Comparison of ENCODE assay signal across 8 cellular contexts in genomic region chr19:41785653-41786052, GRCh38. TPM values are rescaled to one million over a fixed set of nuclear protein-coding genes. Genes with fewer than 3 reads are reported as not detected.
DNase-seq lines count a peak whose midpoint lies in the region; ATAC-seq and TF ChIP-seq lines count a peak whose summit lies in the region.

No MANE protein-coding gene starts in this region.

- no peaks in the 10 kb centered on the region for H4K20me1 ChIP-seq in HCT116 (ENCODE audit: insufficient read depth)

- ATAC-seq in HCT116 (peak; percentile 98), HG02610 (IDR thresholded peaks at IDR 0.05; ENCODE audit: unreplicated experiment) (no peak)

- H3K36me3 ChIP-seq in HCT116 (ENCODE audit: control insufficient read depth in 1 of 2, insufficient read depth in 2 of 2, low read length in 2 of 2) (no peaks in the 10 kb centered on the region), liver (ENCODE audit: control insufficient read depth in 4 of 4, insufficient read depth in 3 of 4, low read depth in 1 of 4, low read length in 3 of 4) (no peaks in the 10 kb centered on the region)

- WGBS in liver: under 1% methylated on average over 10 of the region's 10 CpGs

- no peak overlapping the region for H3K9ac ChIP-seq in HCT116 (ENCODE audit: low read length)
- H3K9ac ChIP-seq in liver (ENCODE audit: low read depth in 1 of 2, low read length in 2 of 2): no peak overlapping the region

- intact Hi-C loops in HCT116 (cut with micrococcal nuclease): loop anchor here (1.0 to 5.0 kb wide), 2 partner anchors 32 to 78 kb away; partner anchors contain the start of gene CEACAM5

- TF ChIP-seq RAD21 in HCT116 (IDR thresholded peaks at IDR 0.05; ENCODE audit: low read depth) (peak; percentile 92), liver (IDR thresholded peaks at IDR 0.05) (peak; percentile 70 to 79)

- DNase-seq in Ammon's horn (ENCODE audit: low spot score) (peak; percentile 67), HCT116 (ENCODE audit: low read depth, low spot score) (peak; percentile 80), NCI-H226 (peak; percentile 31), choroid plexus epithelial cell (ENCODE audit: low read depth) (peak; percentile 84)
- DNase-seq in activated CD4-positive, CD25-positive, alpha-beta regulatory T cell treated with anti-CD3 and anti-CD28 coated beads, Interleukin-2, amount 50 U/mL, for 16 hours (ENCODE audit: low read depth, low spot score): peak; percentile 55
- peak; percentile 58 for DNase-seq in stimulated activated CD8-positive, alpha-beta memory T cell treated with anti-CD3 and anti-CD28 coated beads, Interleukin-12 subunit alpha, Interleukin-12 subunit beta, amount 100 ng/mL, for 1 hour (ENCODE audit: low read depth)

- peaks cover 52% of the 10 kb centered on the region for H3K27me3 ChIP-seq in HCT116 (ENCODE audit: insufficient read depth, low read length)
- peaks cover 0 to 24% (median 1%) of the 10 kb centered on the region in 4 donors for H3K27me3 ChIP-seq in liver (ENCODE audit: control insufficient read depth in 4 of 4, insufficient read depth in 4 of 4, low read length in 3 of 4)

- H3K27ac ChIP-seq in HCT116 (ENCODE audit: low read depth, low read length) (no peak overlapping the region), liver (ENCODE audit: low read depth in 1 of 2, low read length in 2 of 2) (no peak overlapping the region)

- H3K4me1 ChIP-seq in HCT116 (ENCODE audit: control insufficient read depth in 1 of 2, insufficient read depth in 2 of 2, low read length in 2 of 2) (peaks cover 0 to 4% of the 10 kb centered on the region in 2 experiments; a peak in 1 of 4 replicates), liver (ENCODE audit: control insufficient read depth in 4 of 4, insufficient read depth in 4 of 4, low read length in 3 of 4) (no peaks in the 10 kb centered on the region)

- H3K9me3 ChIP-seq in HCT116 (ENCODE audit: control insufficient read depth in 1 of 2, insufficient read depth in 1 of 2, low read depth in 1 of 2, low read length in 2 of 2): no peaks in the 10 kb centered on the region
- no peaks in the 10 kb centered on the region for H3K9me3 ChIP-seq in liver (ENCODE audit: control insufficient read depth in 4 of 4, low read length in 3 of 4)

- H3K4me3 ChIP-seq in HCT116 (replicated peaks in 1 of 2; ENCODE audit: low read depth in 1 of 2, low read length in 2 of 2): no peak overlapping the region
- H3K4me3 ChIP-seq in choroid plexus epithelial cell (ENCODE audit: low read depth, low read length): no peak overlapping the region
- H3K4me3 ChIP-seq in liver (ENCODE audit: low read depth in 1 of 3, low read length in 3 of 3): no peak overlapping the region

- peak overlapping the region; percentile 30 for H3K4me2 ChIP-seq in HCT116 (ENCODE audit: low read length)

- TF ChIP-seq CTCF in HCT116 (IDR thresholded peaks at IDR 0.05 in 2 of 3, conservative IDR thresholded peaks at IDR 0.05 in 1 of 3; ENCODE audit: borderline replicate concordance in 1 of 3, insufficient read depth in 1 of 3, low read depth in 2 of 3, low read length in 2 of 3): peak; percentile 80 to 96 (median 89)
- peak; percentile 87 for TF ChIP-seq CTCF in choroid plexus epithelial cell (conservative IDR thresholded peaks at IDR 0.05; ENCODE audit: low read depth, low read length)
- peak; percentile 57 for TF ChIP-seq CTCF in liver (IDR thresholded peaks at IDR 0.05; ENCODE audit: low read depth, low read length, missing input control)

- no peaks in the 10 kb centered on the region for H3K9me2 ChIP-seq in HCT116 (ENCODE audit: insufficient read depth)

- H2AFZ ChIP-seq in HCT116 (ENCODE audit: low read depth, low read length, poor library complexity, severe bottlenecking): peak overlapping the region; percentile 79

- CTCF ChIA-PET in HCT116 (lab: Charles Lee): interaction anchor here (1.0 to 4.6 kb wide), 7 partner anchors 9 to 144 kb away, joined by 3 to 43 read pairs (median 7); no protein-coding TSS in a partner anchor

- RAD21 ChIA-PET in HCT116 (lab: Charles Lee; ENCODE audit: low non-redundant PET in 1 of 2, low total read pairs in 2 of 2, uncharacterized antibody in 2 of 2, unreplicated experiment in 2 of 2): no interaction called here

- BruUV-seq in HCT116 (replicated peaks; lab: Mats Ljungman, UMichigan): no TSS peak

- no peak for TF ChIP-seq POLR2A in HCT116 (IDR thresholded peaks at IDR 0.05; ENCODE audit: borderline replicate concordance, extremely low read depth, insufficient read depth, insufficient read length)

- H3K79me2 ChIP-seq in HCT116 (ENCODE audit: insufficient read depth, low read length): no peaks in the 10 kb centered on the region

- POLR2A ChIA-PET in HCT116 (lab: Charles Lee): no interaction called here

TF ChIP-seq in HCT116, 20 proteins besides CTCF, POLR2A, EP300 and RAD21 (continues in another document):
- TF ChIP-seq EGR1 (IDR thresholded peaks at IDR 0.05; ENCODE audit: low read depth): no peak
- TF ChIP-seq TCF7L2 (IDR thresholded peaks at IDR 0.05; ENCODE audit: borderline replicate concordance, extremely low read depth, insufficient read depth, insufficient read length): no peak
- TF ChIP-seq JUND (IDR thresholded peaks at IDR 0.05): no peak
- no peak for TF ChIP-seq SIN3A (IDR thresholded peaks at IDR 0.05; ENCODE audit: low read depth)
- TF ChIP-seq SRF (IDR thresholded peaks at IDR 0.05; ENCODE audit: low read depth): no peak
- no peak for TF ChIP-seq ZBTB33 (IDR thresholded peaks at IDR 0.05; ENCODE audit: extremely low read depth, insufficient replicate concordance, low read length)
- no peak for TF ChIP-seq SP1 (IDR thresholded peaks at IDR 0.05; ENCODE audit: low read depth)
- TF ChIP-seq ZFX (IDR thresholded peaks at IDR 0.05): no peak

TF ChIP-seq in liver, 16 proteins besides CTCF, POLR2A, EP300 and RAD21:
- TF ChIP-seq FOXA1 (IDR thresholded peaks at IDR 0.05) (no peak), GABPA (IDR thresholded peaks at IDR 0.05 in 1 of 2, conservative IDR thresholded peaks at IDR 0.05 in 1 of 2) (no peak)

RNA-seq across cellular contexts. Expression of gene CEACAM3, which starts 10.7 kb away (rescaled TPM):
- total RNA-seq in HCT116 (2021; ENCODE audit: unreplicated experiment) (not detected), liver (under 1 TPM; 0.59 to 0.70 TPM)
- polyA plus RNA-seq in HCT116 (2012): not detected in 2 replicates
- polyA plus RNA-seq in liver: under 1 TPM in 1 of 2 donors, not detected in 1; 0.37 TPM

RNA-seq across cellular contexts. Expression of gene CEACAM6, which starts 30.3 kb away (rescaled TPM):
- total RNA-seq in HCT116 (2021; ENCODE audit: unreplicated experiment): 0.59 TPM
- not detected in 2 replicates for polyA plus RNA-seq in HCT116 (2012)
- total RNA-seq in liver: 1 to 10 TPM in 1 of 2 donors, under 1 TPM in 1; 0.08 to 2.4 TPM
- polyA plus RNA-seq in liver: under 1 TPM in 1 of 2 donors, not detected in 1; 0.28 TPM

RNA-seq across cellular contexts. Expression of gene LYPD4, which starts 58.8 kb away (rescaled TPM):
- total RNA-seq in HCT116 (2021; ENCODE audit: unreplicated experiment) (not detected), liver (not detected)
- not detected in 2 replicates for polyA plus RNA-seq in HCT116 (2012)
- not detected for polyA plus RNA-seq in liver

RNA-seq across cellular contexts. Expression of gene DMRTC2, which starts 59.2 kb away (rescaled TPM):
- total RNA-seq in HCT116 (2021; ENCODE audit: unreplicated experiment): not detected
- not detected in 2 replicates for polyA plus RNA-seq in HCT116 (2012)
- total RNA-seq in liver: not detected
- not detected for polyA plus RNA-seq in liver

Comparison
In these comparisons a context has a peak if more than half of its experiments do, and no peak if none do; other contexts are left out.
1. DNase-seq: peak in every context shown above with its lines; median percentile 84 in choroid plexus epithelial cell; 80 in HCT116; 67 in Ammon's horn; 58 in stimulated activated CD8-positive, alpha-beta memory T cell treated with anti-CD3 and anti-CD28 coated beads, Interleukin-12 subunit alpha, Interleukin-12 subunit beta, amount 100 ng/mL, for 1 hour; 55 in activated CD4-positive, CD25-positive, alpha-beta regulatory T cell treated with anti-CD3 and anti-CD28 coated beads, Interleukin-2, amount 50 U/mL, for 16 hours; 31 in NCI-H226.